23 cellular contexts compared by ENCODE assay signal in the genomic region with DNA sequence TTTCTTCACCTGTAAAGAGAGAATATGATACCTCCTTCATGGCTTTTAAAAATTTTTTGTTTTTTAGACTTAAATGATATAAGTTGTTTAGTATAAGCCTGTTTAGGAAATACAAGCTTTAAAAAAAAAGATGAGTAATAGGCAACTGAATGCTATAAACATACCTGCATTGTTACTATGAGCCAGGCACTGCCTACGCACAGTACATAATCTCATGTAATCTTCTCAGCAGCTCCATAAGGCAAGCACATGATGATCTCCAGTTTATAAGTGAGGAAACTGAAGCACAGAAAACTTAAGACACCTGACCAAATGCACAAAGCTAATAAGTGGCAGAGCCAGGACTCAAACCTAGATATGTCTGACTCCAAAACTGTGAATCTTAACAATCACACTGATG.
"Had no signal": no experiment of that assay in that cellular context is flagged by ENCODE, and none has a peak within 500 bp of the region (broad histone marks: within the 10 kb centered on the region; RNA-seq: fewer than 3 reads in every experiment).

No MANE protein-coding gene starts in this region.

- H3K27me3 ChIP-seq: cardiac muscle cell, transverse colon had no signal

- ATAC-seq: activated naive CD4-positive, alpha-beta T cell treated with anti-CD3 and anti-CD28 coated beads, Interleukin-2, amount 50 U/mL, for 72 hours; activated T-cell treated with anti-CD3 and anti-CD28 coated beads, Interleukin-2, amount 50 U/mL, for 72 hours; left lobe of liver; stimulated activated naive CD8-positive, alpha-beta T cell treated with anti-CD3 and anti-CD28 coated beads, Interleukin-15, Interleukin-2, amounts not matched to agents 100 U/mL and 50 U/mL, for 24 hours had no signal

- DNase-seq: activated CD4-positive, alpha-beta T cell treated with anti-CD3 and anti-CD28 coated beads, Interleukin-2, amount 50 U/mL, for 4 hours; activated effector memory CD4-positive, alpha-beta T cell treated with anti-CD3 and anti-CD28 coated beads, Interleukin-2, amount 50 U/mL, for 16 hours; activated T-cell treated with anti-CD3 and anti-CD28 coated beads, Interleukin-2, amount 50 U/mL, for 72 hours; amniotic stem cell; endodermal cell; erythroblast; foreskin fibroblast; glutamatergic neuron; hippocampal formation; kidney; midbrain; occipital lobe; posterior cingulate gyrus; retina; stimulated activated CD4-positive, alpha-beta T cell treated with anti-CD3 and anti-CD28 coated beads, Interleukin-12 subunit alpha, Interleukin-12 subunit beta, amount 100 ng/mL, for 4 hours; stimulated activated CD4-positive, alpha-beta T cell treated with anti-CD3 and anti-CD28 coated beads, Interleukin-1b, Interleukin-23, amount 100 ng/mL, for 48 hours; stimulated activated naive CD8-positive, alpha-beta T cell treated with anti-CD3 and anti-CD28 coated beads, Interleukin-15, Interleukin-2, amounts not matched to agents 100 U/mL and 50 U/mL, for 24 hours; substantia nigra; transverse colon had no signal

- H3K4me3 ChIP-seq: cardiac muscle cell, lung, transverse colon had no signal

- H3K9me3 ChIP-seq: transverse colon had no signal

- H3K27ac ChIP-seq: cardiac muscle cell, transverse colon had no signal

- H3K36me3 ChIP-seq: cardiac muscle cell, transverse colon had no signal
